ENCODE assay signal across 29 cellular contexts in genomic region chr14:87615050-87615449, GRCh38.
"Had no signal": no experiment of that assay in that cellular context is flagged by ENCODE, and none has a peak within 500 bp of the region (broad histone marks: within the 10 kb centered on the region; RNA-seq: fewer than 3 reads in every experiment).

No MANE protein-coding gene starts in this region.

- H3K9me3 Mint-ChIP-seq: natural killer cell treated with Interleukin-12 subunit alpha and Interleukin-12 subunit beta and Interleukin-15 and Interleukin-18, amount 100 ng/mL, for 72 hours had no signal

- H2AFZ ChIP-seq: hepatocyte, neural progenitor cell had no signal

- H3K4me2 ChIP-seq: hepatocyte, neural progenitor cell, smooth muscle cell had no signal

- H3K4me1 ChIP-seq: esophagus muscularis mucosa, foreskin keratinocyte, gastroesophageal sphincter, neural progenitor cell, prostate gland, right atrium auricular region, suprapubic skin had no signal

- H3K4me1 Mint-ChIP-seq: memory B cell; mesothelial cell of epicardium; naive B cell; neural progenitor cell; stimulated activated naive CD8-positive, alpha-beta T cell treated with anti-CD3 and anti-CD28 coated beads, Interleukin-15, amount 100 ng/mL, for 72 hours had no signal

- H3K9me3 ChIP-seq: esophagus muscularis mucosa, gastroesophageal sphincter, heart left ventricle, prostate gland, right atrium auricular region, suprapubic skin had no signal

- H3K4me3 Mint-ChIP-seq: dendritic cell treated with granulocyte-macrophage colony-stimulating factor and Interleukin-4, amounts not matched to agents 40 ng/mL and 50 ng/mL, for 4 days; endodermal cell; memory B cell; mesothelial cell of epicardium; natural killer cell treated with Interleukin-12 subunit alpha and Interleukin-12 subunit beta and Interleukin-15 and Interleukin-18, amount 100 ng/mL, for 72 hours; neural progenitor cell; stimulated activated naive CD8-positive, alpha-beta T cell treated with anti-CD3 and anti-CD28 coated beads, Interleukin-15, amount 100 ng/mL, for 72 hours had no signal

- H3K4me3 ChIP-seq: esophagus muscularis mucosa, gastroesophageal sphincter, heart left ventricle, hepatocyte, lung, mucosa of descending colon, neural progenitor cell, prostate gland, right atrium auricular region, smooth muscle cell, suprapubic skin had no signal

- ATAC-seq: gastroesophageal sphincter; heart left ventricle; left lobe of liver; mucosa of descending colon; natural killer cell treated with Interleukin-12 subunit alpha and Interleukin-12 subunit beta and Interleukin-15 and Interleukin-18, amount 100 ng/mL, for 72 hours; sciatic nerve; stimulated activated naive CD8-positive, alpha-beta T cell treated with anti-CD3 and anti-CD28 coated beads, Interleukin-15, amount 100 ng/mL, for 72 hours had no signal

- H3K36me3 Mint-ChIP-seq: memory B cell; mesothelial cell of epicardium; natural killer cell treated with Interleukin-12 subunit alpha and Interleukin-12 subunit beta and Interleukin-15 and Interleukin-18, amount 100 ng/mL, for 72 hours; neural progenitor cell had no signal

- H3K27me3 Mint-ChIP-seq: dendritic cell treated with granulocyte-macrophage colony-stimulating factor and Interleukin-4, amounts not matched to agents 40 ng/mL and 50 ng/mL, for 4 days; memory B cell; naive B cell; natural killer cell treated with Interleukin-12 subunit alpha and Interleukin-12 subunit beta and Interleukin-15 and Interleukin-18, amount 100 ng/mL, for 72 hours had no signal

- H3K27me3 ChIP-seq: esophagus muscularis mucosa, foreskin keratinocyte, gastroesophageal sphincter, heart left ventricle, hepatocyte, neural progenitor cell, right atrium auricular region, suprapubic skin had no signal

- DNase-seq: effector CD8-positive, alpha-beta T cell; endodermal cell; foreskin keratinocyte; heart left ventricle; kidney; mucosa of descending colon; naive B cell; stimulated activated CD4-positive, alpha-beta T cell treated with anti-CD3 and anti-CD28 coated beads, Interleukin-12 subunit alpha, Interleukin-12 subunit beta, amount 100 ng/mL, for 4 hours; stimulated activated CD4-positive, alpha-beta T cell treated with anti-CD3 and anti-CD28 coated beads, Interleukin-1b, Interleukin-23, amount 100 ng/mL, for 48 hours; stimulated activated CD4-positive, alpha-beta T cell treated with anti-CD3 and anti-CD28 coated beads, Interleukin-4, amount 100 ng/mL, for 1 hour; stimulated activated CD8-positive, alpha-beta memory T cell treated with anti-CD3 and anti-CD28 coated beads, Interleukin-4, amount 100 ng/mL, for 48 hours; stimulated activated naive CD4-positive, alpha-beta T cell; stimulated activated naive CD8-positive, alpha-beta T cell treated with anti-CD3 and anti-CD28 coated beads, Interleukin-15, amount 100 ng/mL, for 72 hours; trophoblast cell had no signal

- H3K36me3 ChIP-seq: esophagus muscularis mucosa, gastroesophageal sphincter, heart left ventricle, neural progenitor cell, prostate gland, right atrium auricular region, suprapubic skin had no signal

- H3K27ac ChIP-seq: esophagus muscularis mucosa, foreskin keratinocyte, gastroesophageal sphincter, heart left ventricle, hepatocyte, neural progenitor cell, prostate gland, right atrium auricular region, suprapubic skin had no signal

- H3K79me2 ChIP-seq: hepatocyte had no signal

- H3K9ac ChIP-seq: neural progenitor cell had no signal
